11 cellular contexts compared by ENCODE assay signal in the genomic region with DNA sequence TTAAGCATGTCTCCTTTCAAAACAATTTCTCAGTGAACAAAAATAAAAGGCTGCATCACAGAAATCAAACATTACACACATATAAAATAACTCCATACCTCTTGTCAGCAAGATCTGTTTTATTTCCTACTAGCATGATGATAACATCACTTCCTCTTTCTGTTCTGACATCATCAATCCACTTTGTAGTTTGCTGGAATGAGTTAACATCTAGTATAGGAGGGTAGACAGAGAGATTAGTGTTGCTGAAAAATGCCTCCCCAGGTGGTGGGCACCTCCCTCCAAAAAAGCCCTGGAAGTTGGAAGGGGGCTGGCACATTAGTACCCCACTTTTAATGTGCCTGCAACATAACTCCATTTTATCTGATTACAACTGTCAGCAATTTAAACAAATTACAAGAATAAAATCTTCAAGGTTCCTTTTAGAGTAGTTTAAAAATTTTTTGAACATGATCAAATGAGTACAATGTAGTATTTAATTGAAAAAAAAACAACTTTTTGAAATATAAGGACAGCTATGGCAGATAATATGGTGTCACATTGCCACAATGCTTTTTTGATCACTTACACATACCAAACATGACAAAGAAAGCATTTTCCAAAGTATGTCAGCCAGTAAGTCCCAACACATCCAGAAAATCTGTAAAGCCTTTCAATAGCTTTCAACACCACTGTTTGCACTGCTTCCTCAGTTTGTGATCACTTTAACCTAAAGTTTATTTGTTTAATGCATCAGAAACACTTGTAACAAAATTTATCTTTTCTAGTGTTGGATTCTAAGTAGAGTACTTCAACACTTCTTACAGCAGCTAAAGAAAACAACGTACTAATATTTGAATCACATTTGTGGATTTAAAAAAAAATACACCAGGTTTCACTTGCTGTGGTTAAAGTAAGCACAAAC. TPM values are rescaled to one million over a fixed set of nuclear protein-coding genes. Genes with fewer than 3 reads are reported as not detected.
DNase-seq lines count a peak whose midpoint lies in the region; ATAC-seq and TF ChIP-seq lines count a peak whose summit lies in the region.
"Had no signal": no experiment of that assay in that cellular context is flagged by ENCODE, and none has a peak within 500 bp of the region (broad histone marks: within the 10 kb centered on the region; RNA-seq: fewer than 3 reads in every experiment).

No MANE protein-coding gene starts in this region.

- no peaks in the 10 kb centered on the region for H3K9me3 ChIP-seq in uterus

- no peaks in the 10 kb centered on the region for H3K27me3 ChIP-seq in uterus

- TF ChIP-seq POLR2A in uterus (IDR thresholded peaks at IDR 0.05): no peak

- H3K4me3 Mint-ChIP-seq in activated naive CD4-positive, alpha-beta T cell treated with anti-CD3 and anti-CD28 coated beads, Interleukin-2, amount 10 ng/mL, durations not matched to agents 7 days and 5 days: no peak overlapping the region
- H3K4me3 Mint-ChIP-seq in brain: peak overlapping the region in 2 of 5 experiments; percentile 7 to 51
- H3K4me3 Mint-ChIP-seq in stimulated activated effector memory CD8-positive, alpha-beta T cell treated with anti-CD3 and anti-CD28 coated beads, Interleukin-12 subunit alpha, Interleukin-12 subunit beta, amount 100 ng/mL, for 72 hours: no peak overlapping the region
- H3K4me3 Mint-ChIP-seq: dendritic cell treated with granulocyte-macrophage colony-stimulating factor and Interleukin-4, amounts not matched to agents 40 ng/mL and 50 ng/mL, for 4 days had no signal

- H3K27me3 Mint-ChIP-seq in activated naive CD4-positive, alpha-beta T cell treated with anti-CD3 and anti-CD28 coated beads, Interleukin-2, amount 10 ng/mL, durations not matched to agents 7 days and 5 days: no peaks in the 10 kb centered on the region
- H3K27me3 Mint-ChIP-seq in brain: no peaks in the 10 kb centered on the region
- H3K27me3 Mint-ChIP-seq: dendritic cell treated with granulocyte-macrophage colony-stimulating factor and Interleukin-4, amounts not matched to agents 40 ng/mL and 50 ng/mL, for 4 days had no signal

- H3K36me3 ChIP-seq in uterus: no peaks in the 10 kb centered on the region

- CTCF ChIA-PET in activated naive CD4-positive, alpha-beta T cell treated with anti-CD3 and anti-CD28 coated beads, Interleukin-2, amount 10 ng/mL, durations not matched to agents 7 days and 5 days (lab: Charles Lee): no interaction called here

- H3K4me3 ChIP-seq in uterus: no peak overlapping the region

- TF ChIP-seq CTCF in brain (conservative IDR thresholded peaks at IDR 0.05) (no peak), uterus (IDR thresholded peaks at IDR 0.05) (no peak)

- intact Hi-C loops in uterus (cut with DNase I; ENCODE audit: low total_unique reads): no loop called here

- H3K9me3 Mint-ChIP-seq in activated naive CD4-positive, alpha-beta T cell treated with anti-CD3 and anti-CD28 coated beads, Interleukin-2, amount 10 ng/mL, durations not matched to agents 7 days and 5 days: no peaks in the 10 kb centered on the region
- H3K9me3 Mint-ChIP-seq in brain: no peaks in the 10 kb centered on the region
- no peaks in the 10 kb centered on the region for H3K9me3 Mint-ChIP-seq in stimulated activated effector memory CD8-positive, alpha-beta T cell treated with anti-CD3 and anti-CD28 coated beads, Interleukin-12 subunit alpha, Interleukin-12 subunit beta, amount 100 ng/mL, for 72 hours
- H3K9me3 Mint-ChIP-seq: dendritic cell treated with granulocyte-macrophage colony-stimulating factor and Interleukin-4, amounts not matched to agents 40 ng/mL and 50 ng/mL, for 4 days had no signal

- no peaks in the 10 kb centered on the region for H3K4me1 ChIP-seq in uterus

- H3K27ac ChIP-seq in uterus: no peak overlapping the region

- peaks cover 25% of the 10 kb centered on the region for H3K36me3 Mint-ChIP-seq in activated naive CD4-positive, alpha-beta T cell treated with anti-CD3 and anti-CD28 coated beads, Interleukin-2, amount 10 ng/mL, durations not matched to agents 7 days and 5 days
- peaks cover 54% of the 10 kb centered on the region for H3K36me3 Mint-ChIP-seq in brain
- peaks cover 95% of the 10 kb centered on the region for H3K36me3 Mint-ChIP-seq in stimulated activated effector memory CD8-positive, alpha-beta T cell treated with anti-CD3 and anti-CD28 coated beads, Interleukin-12 subunit alpha, Interleukin-12 subunit beta, amount 100 ng/mL, for 72 hours

- no peak for DNase-seq in activated naive CD4-positive, alpha-beta T cell treated with anti-CD3 and anti-CD28 coated beads, Interleukin-2, amount 10 ng/mL, durations not matched to agents 7 days and 5 days
- DNase-seq in activated naive CD4-positive, alpha-beta T cell (lab: John Stamatoyannopoulos, UW): no peak
- DNase-seq in NOMO-1 treated with dmso at 0.1 percent for 144 hours (lab: John Stamatoyannopoulos, UW; ENCODE audit: unreplicated experiment) (peak; percentile 5), uterus (no peak), COR-L47 (lab: John Stamatoyannopoulos, UW) (no peak)
- no peak for DNase-seq in stimulated activated effector memory CD8-positive, alpha-beta T cell treated with anti-CD3 and anti-CD28 coated beads, Interleukin-12 subunit alpha, Interleukin-12 subunit beta, amount 100 ng/mL, for 72 hours (ENCODE audit: low spot score in 2 of 2)
- DNase-seq: hippocampal formation, NCI-H1694 had no signal

- H3K27ac Mint-ChIP-seq in activated naive CD4-positive, alpha-beta T cell treated with anti-CD3 and anti-CD28 coated beads, Interleukin-2, amount 10 ng/mL, durations not matched to agents 7 days and 5 days: peak overlapping the region; percentile 6
- peak overlapping the region in 4 of 5 experiments; percentile 34 to 93 (median 70) for H3K27ac Mint-ChIP-seq in brain
- peak overlapping the region; percentile 58 for H3K27ac Mint-ChIP-seq in stimulated activated effector memory CD8-positive, alpha-beta T cell treated with anti-CD3 and anti-CD28 coated beads, Interleukin-12 subunit alpha, Interleukin-12 subunit beta, amount 100 ng/mL, for 72 hours
- H3K27ac Mint-ChIP-seq: dendritic cell treated with granulocyte-macrophage colony-stimulating factor and Interleukin-4, amounts not matched to agents 40 ng/mL and 50 ng/mL, for 4 days had no signal

- ATAC-seq in stimulated activated effector memory CD8-positive, alpha-beta T cell treated with anti-CD3 and anti-CD28 coated beads, Interleukin-12 subunit alpha, Interleukin-12 subunit beta, amount 100 ng/mL, for 72 hours: no peak
- ATAC-seq in GM18907 (IDR thresholded peaks at IDR 0.05; ENCODE audit: unreplicated experiment): no peak

- H3K4me1 Mint-ChIP-seq in activated naive CD4-positive, alpha-beta T cell treated with anti-CD3 and anti-CD28 coated beads, Interleukin-2, amount 10 ng/mL, durations not matched to agents 7 days and 5 days: peaks cover 10% of the 10 kb centered on the region
- peaks cover 24% of the 10 kb centered on the region for H3K4me1 Mint-ChIP-seq in brain
- H3K4me1 Mint-ChIP-seq in stimulated activated effector memory CD8-positive, alpha-beta T cell treated with anti-CD3 and anti-CD28 coated beads, Interleukin-12 subunit alpha, Interleukin-12 subunit beta, amount 100 ng/mL, for 72 hours: no peaks in the 10 kb centered on the region

RNA-seq across cellular contexts. Expression of gene RAB6A, which starts 44.5 kb away (rescaled TPM):
- 109 TPM for polyA plus RNA-seq in brain (ENCODE audit: insufficient read depth, low read depth, low replicate concordance)
- total RNA-seq in uterus: 100 to 1,000 TPM in 3 of 4 donors, 10 to 100 TPM in 1; 75.9 to 129 (median 119) TPM

Comparison
In these comparisons a context has a peak if more than half of its experiments do, and no peak if none do; other contexts are left out.
1. H3K27ac Mint-ChIP-seq: peak in every context shown above with its lines; median percentile 70 in brain; 58 in stimulated activated effector memory CD8-positive, alpha-beta T cell treated with anti-CD3 and anti-CD28 coated beads, Interleukin-12 subunit alpha, Interleukin-12 subunit beta, amount 100 ng/mL, for 72 hours; 6 in activated naive CD4-positive, alpha-beta T cell treated with anti-CD3 and anti-CD28 coated beads, Interleukin-2, amount 10 ng/mL, durations not matched to agents 7 days and 5 days.